Comparison of ENCODE assay signal across 24 cellular contexts in the genomic region with DNA sequence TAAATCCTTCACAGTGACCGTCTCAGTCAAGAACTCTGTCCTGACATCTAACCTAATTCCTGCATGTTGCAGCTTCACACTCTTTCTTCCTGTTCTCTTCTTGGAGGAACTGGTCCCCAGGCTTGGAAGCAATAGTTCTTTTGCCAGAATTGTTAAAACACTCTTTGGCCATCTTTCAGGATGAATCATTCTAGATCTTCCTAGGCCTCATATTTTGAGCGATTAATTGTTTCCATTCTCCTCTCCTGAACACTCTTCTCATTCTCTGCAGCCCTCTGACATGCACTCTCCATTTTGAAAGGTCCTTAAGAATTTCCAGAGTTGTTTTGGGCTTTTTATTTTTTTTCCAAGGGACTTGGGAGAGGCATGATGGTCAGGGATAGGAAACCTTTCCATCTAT.
A peak's percentile ranks its signal among the peaks of the same experiment; 100 is the strongest.
DNase-seq lines count a peak whose midpoint lies in the region; ATAC-seq and TF ChIP-seq lines count a peak whose summit lies in the region.
"Had no signal": no experiment of that assay in that cellular context is flagged by ENCODE, and none has a peak within 500 bp of the region (broad histone marks: within the 10 kb centered on the region; RNA-seq: fewer than 3 reads in every experiment).

No MANE protein-coding gene starts in this region.

- no peak overlapping the region for H3K4me2 ChIP-seq in fibroblast of lung (ENCODE audit: extremely low read depth, insufficient read depth, low read length)
- H3K4me2 ChIP-seq: KMS-11 had no signal

- no peak overlapping the region for H3K9ac ChIP-seq in fibroblast of lung (ENCODE audit: insufficient read depth, low read length)
- H3K9ac ChIP-seq: KMS-11 had no signal

- H2AFZ ChIP-seq in fibroblast of lung (ENCODE audit: low read length), result no peak overlapping the region

- no peak overlapping the region for H3K27ac ChIP-seq in fibroblast of lung (ENCODE audit: insufficient read depth, low read length)
- H3K27ac ChIP-seq: KMS-11, lower lobe of right lung, ovary, SJSA1, spleen, upper lobe of left lung had no signal

- H3K9me3 ChIP-seq in fibroblast of lung (ENCODE audit: control insufficient read depth, insufficient read depth, low read depth, low read length), result no peaks in the 10 kb centered on the region
- H3K9me3 ChIP-seq: HAP-1, lower lobe of right lung, ovary, SJSA1, upper lobe of left lung had no signal

- no peak for ATAC-seq in GM19351 (IDR thresholded peaks at IDR 0.05; ENCODE audit: unreplicated experiment)
- no peak for ATAC-seq in HG02798 (IDR thresholded peaks at IDR 0.05; ENCODE audit: poor library complexity, unreplicated experiment)
- ATAC-seq: esophagus mucosa; lower lobe of right lung; natural killer cell treated with Interleukin-12 subunit alpha and Interleukin-12 subunit beta and Interleukin-15 and Interleukin-18, amount 100 ng/mL, for 72 hours had no signal

- no peak for TF ChIP-seq CTCF in fibroblast of lung (conservative IDR thresholded peaks at IDR 0.05 in 1 of 2, IDR thresholded peaks at IDR 0.05 in 1 of 2; ENCODE audit: low read depth in 1 of 2, low read length in 2 of 2)

- no peaks in the 10 kb centered on the region for H3K27me3 ChIP-seq in fibroblast of lung (ENCODE audit: control insufficient read depth, insufficient read depth, low read length)
- H3K27me3 ChIP-seq: ovary, SJSA1, spleen, upper lobe of left lung had no signal

- no peaks in the 10 kb centered on the region for H4K20me1 ChIP-seq in fibroblast of lung (ENCODE audit: control insufficient read depth, extremely low read depth, insufficient read depth, low read length)

- no peaks in the 10 kb centered on the region for H3K4me1 ChIP-seq in fibroblast of lung (ENCODE audit: control insufficient read depth, extremely low read depth, insufficient read depth, low read length)
- H3K4me1 ChIP-seq: HAP-1, lower lobe of right lung, SJSA1, spleen, upper lobe of left lung had no signal

- H3K36me3 ChIP-seq in fibroblast of lung (ENCODE audit: control insufficient read depth, insufficient read depth, low read length), result no peaks in the 10 kb centered on the region
- H3K36me3 ChIP-seq: HAP-1, lower lobe of right lung, ovary, SJSA1, spleen, upper lobe of left lung had no signal

- DNase-seq in EL (peak; percentile 40), M059J (ENCODE audit: low read depth) (peak; percentile 53), fibroblast of lung (ENCODE audit: low read depth in 2 of 2) (peak; percentile 4 to 18), stromal cell of bone marrow (ENCODE audit: low read depth) (peak; percentile 55), T-helper 9 cell (no peak)
- DNase-seq: activated CD4-positive, alpha-beta memory T cell treated with anti-CD3 and anti-CD28 coated beads, Interleukin-2, amount 10 ng/mL, durations not matched to agents 7 days and 5 days; activated CD4-positive, CD25-positive, alpha-beta regulatory T cell treated with anti-CD3 and anti-CD28 coated beads, Interleukin-2, amount 50 U/mL, for 72 hours; caudate nucleus; CD4-positive, CD25-positive, alpha-beta regulatory T cell; cortex of kidney; glutamatergic neuron; lower lobe of right lung; NCI-H1436 treated with DMSO at 0.1 percent for 48 hours; NCI-H748 treated with DMSO at 0.1 percent for 48 hours; ovary; spleen; upper lobe of left lung had no signal

- H3K4me3 ChIP-seq in fibroblast of lung (replicated peaks in 1 of 4; ENCODE audit: control extremely low read depth in 1 of 4, insufficient read depth in 1 of 4, low read depth in 3 of 4, low read length in 4 of 4), result no peak overlapping the region
- H3K4me3 ChIP-seq: HAP-1, lower lobe of right lung, ovary, SJSA1, spleen, upper lobe of left lung had no signal

- H3K79me2 ChIP-seq in fibroblast of lung (ENCODE audit: control insufficient read depth, insufficient read depth, low read length), result no peaks in the 10 kb centered on the region
